In the genomic region with DNA sequence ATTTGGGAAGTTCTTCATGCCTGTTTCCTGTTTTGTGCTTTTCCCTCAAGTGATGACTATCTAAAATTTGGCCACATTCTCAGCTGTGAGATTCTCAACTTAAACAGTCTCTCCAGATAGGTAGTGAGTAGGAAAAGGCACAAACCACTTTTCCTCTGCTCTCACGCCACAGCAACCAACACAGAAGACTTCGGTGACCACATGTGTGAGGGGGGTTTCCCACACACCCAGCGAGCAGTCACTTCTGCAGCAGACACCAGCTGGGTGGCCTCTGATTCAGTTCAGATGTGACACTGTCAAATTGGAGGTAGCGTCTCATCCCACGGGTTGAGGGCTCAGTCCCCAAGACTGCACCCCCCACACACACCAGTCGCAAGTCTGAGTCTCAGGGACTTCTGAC, we compare ENCODE assay signal across 9 cellular contexts. TPM values are rescaled to one million over a fixed set of nuclear protein-coding genes. Genes with fewer than 3 reads are reported as not detected.
DNase-seq lines count a peak whose midpoint lies in the region; ATAC-seq and TF ChIP-seq lines count a peak whose summit lies in the region.
"Had no signal": no experiment of that assay in that cellular context is flagged by ENCODE, and none has a peak within 500 bp of the region (broad histone marks: within the 10 kb centered on the region; RNA-seq: fewer than 3 reads in every experiment).

No MANE protein-coding gene starts in this region.

- POLR2A ChIA-PET in activated CD4-positive, alpha-beta T cell treated with anti-CD3 and anti-CD28 coated beads, Interleukin-2, amount 10 ng/mL, durations not matched to agents 7 days and 5 days (lab: Charles Lee) = no interaction called here

- H3K4me1 Mint-ChIP-seq in activated CD4-positive, alpha-beta T cell treated with anti-CD3 and anti-CD28 coated beads, Interleukin-2, amount 10 ng/mL, durations not matched to agents 7 days and 5 days = peaks cover 13% of the 10 kb centered on the region

- intact Hi-C loops in ascending aorta (cut with DNase I) = no loop called here

- ATAC-seq in GM18867 (IDR thresholded peaks at IDR 0.05; ENCODE audit: unreplicated experiment) (peak; percentile 89), HG03045 (IDR thresholded peaks at IDR 0.05; ENCODE audit: unreplicated experiment) (peak; percentile 77)

- H3K9me3 ChIP-seq in ascending aorta = no peaks in the 10 kb centered on the region

- H3K36me3 Mint-ChIP-seq in activated CD4-positive, alpha-beta T cell treated with anti-CD3 and anti-CD28 coated beads, Interleukin-2, amount 10 ng/mL, durations not matched to agents 7 days and 5 days (ENCODE audit: low read depth) = no peaks in the 10 kb centered on the region

- H3K4me3 ChIP-seq in ascending aorta = no peak overlapping the region

- no peak for TF ChIP-seq CTCF in ascending aorta (IDR thresholded peaks at IDR 0.05)

- no peak overlapping the region for H3K27ac ChIP-seq in ascending aorta

- no peaks in the 10 kb centered on the region for H3K27me3 ChIP-seq in ascending aorta

- peak; percentile 49 for DNase-seq in activated CD4-positive, alpha-beta T cell treated with anti-CD3 and anti-CD28 coated beads, Interleukin-2, amount 10 ng/mL, durations not matched to agents 7 days and 5 days
- peak; percentile 59 to 60 for DNase-seq in stimulated activated CD4-positive, alpha-beta T cell treated with anti-CD3 and anti-CD28 coated beads, Interleukin-15, amount 100 ng/mL, for 48 hours (ENCODE audit: low read depth in 2 of 2)
- no peak for DNase-seq in DMS79 (lab: John Stamatoyannopoulos, UW)
- no peak for DNase-seq in islet precursor cell
- no peak for DNase-seq in ascending aorta (ENCODE audit: low spot score in 2 of 2)
- DNase-seq in globus pallidus (ENCODE audit: low spot score) = no peak

- no peaks in the 10 kb centered on the region for H3K9me3 Mint-ChIP-seq in activated CD4-positive, alpha-beta T cell treated with anti-CD3 and anti-CD28 coated beads, Interleukin-2, amount 10 ng/mL, durations not matched to agents 7 days and 5 days

- CTCF ChIA-PET in activated CD4-positive, alpha-beta T cell treated with anti-CD3 and anti-CD28 coated beads, Interleukin-2, amount 10 ng/mL, durations not matched to agents 7 days and 5 days (lab: Charles Lee) = interaction anchor here (2.3 kb wide), 1 partner anchor 178 kb away, joined by 6 read pairs; no protein-coding TSS in a partner anchor

- no peak overlapping the region for H3K27ac Mint-ChIP-seq in activated CD4-positive, alpha-beta T cell treated with anti-CD3 and anti-CD28 coated beads, Interleukin-2, amount 10 ng/mL, durations not matched to agents 7 days and 5 days

- no peak overlapping the region for H3K4me3 Mint-ChIP-seq in activated CD4-positive, alpha-beta T cell treated with anti-CD3 and anti-CD28 coated beads, Interleukin-2, amount 10 ng/mL, durations not matched to agents 7 days and 5 days

- H3K27me3 Mint-ChIP-seq in activated CD4-positive, alpha-beta T cell treated with anti-CD3 and anti-CD28 coated beads, Interleukin-2, amount 10 ng/mL, durations not matched to agents 7 days and 5 days = peaks cover 9% of the 10 kb centered on the region

- no peaks in the 10 kb centered on the region for H3K4me1 ChIP-seq in ascending aorta

- H3K36me3 ChIP-seq in ascending aorta = no peaks in the 10 kb centered on the region

RNA-seq across cellular contexts. Expression of gene CLDN34, which starts 25.1 kb away (rescaled TPM):
- not detected for total RNA-seq in activated CD4-positive, alpha-beta T cell treated with anti-CD3 and anti-CD28 coated beads, Interleukin-2, amount 10 ng/mL, durations not matched to agents 7 days and 5 days
- not detected for total RNA-seq in ascending aorta
- total RNA-seq: epithelial cell of proximal tubule had no signal

Comparison
In these comparisons a context has a peak if more than half of its experiments do, and no peak if none do; other contexts are left out.
1. DNase-seq: peak in activated CD4-positive, alpha-beta T cell treated with anti-CD3 and anti-CD28 coated beads, Interleukin-2, amount 10 ng/mL, durations not matched to agents 7 days and 5 days (single experiment) and stimulated activated CD4-positive, alpha-beta T cell treated with anti-CD3 and anti-CD28 coated beads, Interleukin-15, amount 100 ng/mL, for 48 hours (2 of 2); none in DMS79 (single experiment), islet precursor cell (single experiment), ascending aorta (0 of 2) and globus pallidus (single experiment).